Comparison of ENCODE assay signal across 1 cellular context in genomic region chr1:51729824-51730284, GRCh38.
TF ChIP-seq lines count a peak whose summit lies in the region.

No MANE protein-coding gene starts in this region.

TF ChIP-seq in K562, 482 proteins besides CTCF, POLR2A, EP300 and RAD21 (continued from another document and continues in another):
- no peak for TF ChIP-seq PATZ1 (CRISPR knock-in tag; IDR thresholded peaks at IDR 0.05; ENCODE audit: borderline replicate concordance)
- no peak for TF ChIP-seq KAT2B (IDR thresholded peaks at IDR 0.05; ENCODE audit: low read depth, low read length)
- no peak for TF ChIP-seq TCFL5 (CRISPR knock-in tag; conservative IDR thresholded peaks at IDR 0.05)
- TF ChIP-seq SMAD1 (IDR thresholded peaks at IDR 0.05; ENCODE audit: low read depth, low read length, partially characterized antibody) = no peak
- no peak for TF ChIP-seq BHLHE40 (IDR thresholded peaks at IDR 0.05; ENCODE audit: low read length)
- no peak for TF ChIP-seq ZNF75A (CRISPR knock-in tag; IDR thresholded peaks at IDR 0.05)
- TF ChIP-seq RREB1 (CRISPR knock-in tag; IDR thresholded peaks at IDR 0.05) = peak; percentile 19; the same call in 1 of the 2 replicates
- TF ChIP-seq SIN3B (IDR thresholded peaks at IDR 0.05; ENCODE audit: low read depth) = peak; percentile 63; the same call in 1 of the 2 replicates
- TF ChIP-seq SMC3 (conservative IDR thresholded peaks at IDR 0.05; ENCODE audit: insufficient read depth, low read depth, low read length) = no peak
- TF ChIP-seq MED1 (CRISPR knock-in tag; IDR thresholded peaks at IDR 0.05; ENCODE audit: borderline replicate concordance) = no peak
- TF ChIP-seq ZNF318 (IDR thresholded peaks at IDR 0.05; ENCODE audit: borderline replicate concordance in 1 of 2, low read depth in 1 of 2) = no peak
- no peak for TF ChIP-seq ILF3 (IDR thresholded peaks at IDR 0.05; ENCODE audit: borderline replicate concordance)
- no peak for TF ChIP-seq ZNF175 (CRISPR knock-in tag; IDR thresholded peaks at IDR 0.05; ENCODE audit: low read depth)
- no peak for TF ChIP-seq GTF2B (IDR thresholded peaks at IDR 0.05; ENCODE audit: extremely low read depth, insufficient read length)
- TF ChIP-seq ZNF277 (CRISPR knock-in tag; IDR thresholded peaks at IDR 0.05; ENCODE audit: borderline replicate concordance) = no peak
- TF ChIP-seq BCOR (IDR thresholded peaks at IDR 0.05) = no peak
- no peak for TF ChIP-seq ZNF785 (CRISPR knock-in tag; IDR thresholded peaks at IDR 0.05)
- peak; percentile 40 for TF ChIP-seq GATAD2A (IDR thresholded peaks at IDR 0.05)
- no peak for TF ChIP-seq ZNF644 (tag; IDR thresholded peaks at IDR 0.05; ENCODE audit: low read depth)
- no peak for TF ChIP-seq EHMT2 (IDR thresholded peaks at IDR 0.05)
- no peak for TF ChIP-seq HSF4 (CRISPR knock-in tag; IDR thresholded peaks at IDR 0.05; ENCODE audit: borderline replicate concordance)
- no peak for TF ChIP-seq BCL6 (CRISPR knock-in tag; IDR thresholded peaks at IDR 0.05)
- TF ChIP-seq MXD1 (CRISPR knock-in tag; IDR thresholded peaks at IDR 0.05; ENCODE audit: borderline replicate concordance, poor library complexity, severe bottlenecking) = no peak
- no peak for TF ChIP-seq NR4A1 (CRISPR knock-in tag; IDR thresholded peaks at IDR 0.05)
- no peak for TF ChIP-seq NR4A1 (tag; IDR thresholded peaks at IDR 0.05)
- TF ChIP-seq MAZ (CRISPR knock-in tag; conservative IDR thresholded peaks at IDR 0.05 in 1 of 2, IDR thresholded peaks at IDR 0.05 in 1 of 2) = no peak; a peak in 2 of 4 replicates
- no peak for TF ChIP-seq PBX2 (CRISPR knock-in tag; IDR thresholded peaks at IDR 0.05; ENCODE audit: low read depth)
- TF ChIP-seq PBX2 (tag; conservative IDR thresholded peaks at IDR 0.05; ENCODE audit: low read depth) = no peak
- peak; percentile 89 for TF ChIP-seq ZFX (CRISPR knock-in tag; IDR thresholded peaks at IDR 0.05)
- TF ChIP-seq ZNF121 (CRISPR knock-in tag; conservative IDR thresholded peaks at IDR 0.05) = no peak
- no peak for TF ChIP-seq IRF1 (CRISPR knock-in tag; IDR thresholded peaks at IDR 0.05; ENCODE audit: borderline replicate concordance)
- TF ChIP-seq FOXA1 (IDR thresholded peaks at IDR 0.05; ENCODE audit: borderline replicate concordance) = no peak
- no peak for TF ChIP-seq ZNF408 (CRISPR knock-in tag; IDR thresholded peaks at IDR 0.05; ENCODE audit: low read depth)
- no peak for TF ChIP-seq ARID3B (CRISPR knock-in tag; IDR thresholded peaks at IDR 0.05; ENCODE audit: borderline replicate concordance)
